In the genomic region with DNA sequence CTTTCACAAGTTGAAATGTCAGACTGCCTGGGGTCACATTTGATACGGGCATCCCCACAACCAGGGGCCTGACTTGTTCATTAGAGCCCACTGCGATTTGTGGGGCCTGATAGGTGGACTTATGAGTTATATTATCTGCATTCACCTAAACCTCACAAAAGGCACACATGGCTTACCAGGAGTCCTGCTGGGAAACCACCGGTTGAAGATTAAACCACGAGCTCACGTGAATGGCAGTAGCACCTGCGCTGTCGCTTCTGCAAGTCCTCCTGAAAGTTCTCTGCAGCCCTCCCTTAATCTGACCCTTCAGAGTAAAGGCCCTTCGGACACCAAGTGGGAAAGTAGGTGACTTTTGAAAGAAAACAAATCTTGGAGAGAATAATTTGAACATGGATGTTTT, we compare ENCODE assay signal across 14 cellular contexts.
DNase-seq lines count a peak whose midpoint lies in the region; ATAC-seq lines count a peak whose summit lies in the region.
"Had no signal": no experiment of that assay in that cellular context is flagged by ENCODE, and none has a peak within 500 bp of the region (broad histone marks: within the 10 kb centered on the region; RNA-seq: fewer than 3 reads in every experiment).

No MANE protein-coding gene starts in this region.

- ATAC-seq in GM19328 (IDR thresholded peaks at IDR 0.05; ENCODE audit: unreplicated experiment) (peak; percentile 71), HG02798 (IDR thresholded peaks at IDR 0.05; ENCODE audit: poor library complexity, unreplicated experiment) (peak; percentile 93), HG03558 (IDR thresholded peaks at IDR 0.05; ENCODE audit: extremely low read depth, unreplicated experiment) (peak; percentile 94), left cardiac atrium (no peak)
- ATAC-seq: natural killer cell had no signal

- intact Hi-C loops in left cardiac atrium (cut with DNase I) = no loop called here
- intact Hi-C loops in posterior cingulate gyrus (cut with DNase I) = no loop called here

- DNase-seq in DMS53 (lab: John Stamatoyannopoulos, UW) = peak; percentile 58
- DNase-seq in stimulated activated CD4-positive, alpha-beta T cell treated with anti-CD3 and anti-CD28 coated beads, Interleukin-2, amount 100 ng/mL, for 48 hours = no peak
- DNase-seq in amniotic stem cell (lab: John Stamatoyannopoulos, UW) = no peak
- DNase-seq in left cardiac atrium = no peak
- DNase-seq in posterior cingulate gyrus = no peak
- DNase-seq: anterior cingulate cortex, GOT3, Karpas-422, natural killer cell, NCI-H526, T-helper 1 cell had no signal

Comparison
In these comparisons a context has a peak if more than half of its experiments do, and no peak if none do; other contexts are left out.
1. ATAC-seq: peak in GM19328 (single experiment), HG02798 (single experiment) and HG03558 (single experiment); none in left cardiac atrium (0 of 2).